ENCODE assay signal across 8 cellular contexts in genomic region chr18:48928787-48929186, GRCh38. TPM values are rescaled to one million over a fixed set of nuclear protein-coding genes. Genes with fewer than 3 reads are reported as not detected.
DNase-seq lines count a peak whose midpoint lies in the region; ATAC-seq and TF ChIP-seq lines count a peak whose summit lies in the region.
"Had no signal": no experiment of that assay in that cellular context is flagged by ENCODE, and none has a peak within 500 bp of the region (broad histone marks: within the 10 kb centered on the region; RNA-seq: fewer than 3 reads in every experiment).

No MANE protein-coding gene starts in this region.

- in situ Hi-C loops in GM18951 (cut with MboI; ENCODE audit: low sequenced_read_pairs, unreplicated experiment): no loop called here

- peak; percentile 78 for DNase-seq in NCI-H748 treated with DMSO at 0.1 percent for 48 hours (lab: John Stamatoyannopoulos, UW)
- DNase-seq in activated T-cell treated with anti-CD3 and anti-CD28 coated beads for 1 hour (ENCODE audit: low read depth): peak; percentile 61
- DNase-seq in esophagus squamous epithelium (lab: John Stamatoyannopoulos, UW): peak; percentile 40
- DNase-seq in occipital lobe (lab: John Stamatoyannopoulos, UW): peak; percentile 70
- no peak for DNase-seq in EL

- WGBS in esophagus squamous epithelium, 2 donors: 8 to 35% methylated on average over 8 to 9 of the region's 9 CpGs

- TF ChIP-seq POLR2A in GM18951 (IDR thresholded peaks at IDR 0.05; ENCODE audit: extremely low read depth, insufficient read depth, insufficient read length) (peak; percentile 61), esophagus squamous epithelium (IDR thresholded peaks at IDR 0.05) (peak in 1 of 4 donors; percentile 52)

- TF ChIP-seq CTCF in esophagus squamous epithelium (IDR thresholded peaks at IDR 0.05): no peak

- intact Hi-C loops in esophagus squamous epithelium (cut with DNase I): no loop called here

- ATAC-seq in HG03066 (IDR thresholded peaks at IDR 0.05; ENCODE audit: low read depth, unreplicated experiment): peak; percentile 60

- H3K27me3 ChIP-seq in esophagus squamous epithelium: no peaks in the 10 kb centered on the region
- H3K27me3 ChIP-seq: ovary had no signal

- peaks cover 50 to 99% (median 76%) of the 10 kb centered on the region in 3 donors for H3K4me1 ChIP-seq in esophagus squamous epithelium

- peak overlapping the region; percentile 35 to 77 (median 68) for H3K27ac ChIP-seq in esophagus squamous epithelium

- peak overlapping the region in 1 of 4 donors; percentile 21 for H3K4me3 ChIP-seq in esophagus squamous epithelium
- H3K4me3 ChIP-seq: ovary had no signal

- no peaks in the 10 kb centered on the region for H3K9me3 ChIP-seq in esophagus squamous epithelium
- H3K9me3 ChIP-seq: ovary had no signal

- H3K36me3 ChIP-seq in esophagus squamous epithelium: no peaks in the 10 kb centered on the region
- H3K36me3 ChIP-seq: ovary had no signal

RNA-seq across cellular contexts. Expression of gene SMAD7, which starts 22.0 kb away (rescaled TPM):
- 10 to 100 TPM in 2 of 4 donors, 1 to 10 TPM in 2; 4.2 to 26.5 (median 9.0) TPM for total RNA-seq in esophagus squamous epithelium
- 18.7 TPM for total RNA-seq in occipital lobe
